14 cellular contexts compared by ENCODE assay signal in genomic region chr11:88320149-88320559, GRCh38. TPM values are rescaled to one million over a fixed set of nuclear protein-coding genes. Genes with fewer than 3 reads are reported as not detected.
DNase-seq lines count a peak whose midpoint lies in the region; ATAC-seq and TF ChIP-seq lines count a peak whose summit lies in the region.
"Had no signal": no experiment of that assay in that cellular context is flagged by ENCODE, and none has a peak within 500 bp of the region (broad histone marks: within the 10 kb centered on the region; RNA-seq: fewer than 3 reads in every experiment).

No MANE protein-coding gene starts in this region.

- intact Hi-C loops in mucosa of descending colon (cut with DNase I, micrococcal nuclease), result no loop called here

- peak; percentile 49 for ATAC-seq in HG02610 (IDR thresholded peaks at IDR 0.05; ENCODE audit: unreplicated experiment)
- ATAC-seq in mucosa of descending colon, result peak; percentile 27
- ATAC-seq in left lobe of liver, result no peak
- no peak for ATAC-seq in HG02759 (IDR thresholded peaks at IDR 0.05; ENCODE audit: unreplicated experiment)
- no peak for ATAC-seq in HG03025 (IDR thresholded peaks at IDR 0.05; ENCODE audit: low FRiP score, unreplicated experiment)
- ATAC-seq: activated T-cell treated with anti-CD3 and anti-CD28 coated beads, Interleukin-2, amount 50 U/mL, for 4 hours; stimulated activated naive CD8-positive, alpha-beta T cell treated with anti-CD3 and anti-CD28 coated beads, Interleukin-15, amount 100 ng/mL, for 72 hours had no signal

- no peak overlapping the region for H3K4me3 ChIP-seq in choroid plexus epithelial cell (ENCODE audit: low read depth, low read length)
- H3K4me3 ChIP-seq in mucosa of descending colon, result no peak overlapping the region

- H3K4me1 ChIP-seq in mucosa of descending colon (ENCODE audit: low read depth), result peaks cover 24% of the 10 kb centered on the region

- no peaks in the 10 kb centered on the region for H3K36me3 ChIP-seq in mucosa of descending colon (ENCODE audit: low read depth)

- H3K9me3 ChIP-seq in mucosa of descending colon, result no peaks in the 10 kb centered on the region

- TF ChIP-seq CTCF in choroid plexus epithelial cell (conservative IDR thresholded peaks at IDR 0.05; ENCODE audit: low read depth, low read length) (no peak), mucosa of descending colon (IDR thresholded peaks at IDR 0.05) (no peak)

- DNase-seq in CD1c-positive myeloid dendritic cell (ENCODE audit: extremely low spot score) (peak; percentile 18), choroid plexus epithelial cell (ENCODE audit: low read depth) (peak; percentile 72), mucosa of descending colon (no peak), left lobe of liver (ENCODE audit: low spot score) (no peak), NCI-H526 treated with DMSO at 0.1 percent for 48 hours (lab: John Stamatoyannopoulos, UW) (no peak)
- DNase-seq: activated T-cell treated with anti-CD3 and anti-CD28 coated beads, Interleukin-2, amount 50 U/mL, for 4 hours; COR-L47; KG1; NCI-H2171; stimulated activated CD4-positive, alpha-beta T cell treated with anti-CD3 and anti-CD28 coated beads, Interleukin-1b, Interleukin-23, amount 100 ng/mL, for 48 hours; stimulated activated naive CD8-positive, alpha-beta T cell treated with anti-CD3 and anti-CD28 coated beads, Interleukin-15, amount 100 ng/mL, for 72 hours had no signal

RNA-seq across cellular contexts. Expression of gene CTSC, which starts 17.4 kb away (rescaled TPM):
- total RNA-seq in mucosa of descending colon, result 100 to 1,000 TPM in 1 of 3 donors, 10 to 100 TPM in 2; 74.7 to 131 (median 82.3) TPM
- total RNA-seq in left lobe of liver, result 25.7 TPM

Comparison
In these comparisons a context has a peak if more than half of its experiments do, and no peak if none do; other contexts are left out.
1. DNase-seq: peak in CD1c-positive myeloid dendritic cell (single experiment) and choroid plexus epithelial cell (single experiment); none in mucosa of descending colon (0 of 3), left lobe of liver (single experiment) and NCI-H526 treated with DMSO at 0.1 percent for 48 hours (single experiment).
2. ATAC-seq: peak in HG02610 (single experiment) and mucosa of descending colon (single experiment); none in left lobe of liver (single experiment), HG02759 (single experiment) and HG03025 (single experiment).